8 cellular contexts compared by ENCODE assay signal in genomic region chr19:55160128-55160985, GRCh38. TPM values are rescaled to one million over a fixed set of nuclear protein-coding genes. Genes with fewer than 3 reads are reported as not detected.
DNase-seq lines count a peak whose midpoint lies in the region; ATAC-seq, FAIRE-seq and TF ChIP-seq lines count a peak whose summit lies in the region.

No MANE protein-coding gene starts in this region.

- peak overlapping the region; percentile 40 for H2AFZ ChIP-seq in keratinocyte (ENCODE audit: control insufficient read depth, low read length)

- no peaks in the 10 kb centered on the region for H3K79me2 ChIP-seq in keratinocyte (ENCODE audit: control insufficient read depth, insufficient read depth, low read length)

- peak overlapping the region in 1 of 3 donors; percentile 39 for H3K4me3 ChIP-seq in breast epithelium
- peak overlapping the region; percentile 6 to 69 (median 46) for H3K4me3 ChIP-seq in keratinocyte (ENCODE audit: control insufficient read depth in 2 of 3, extremely low read depth in 1 of 3, insufficient read depth in 2 of 3, low read depth in 1 of 3, low read length in 3 of 3)

- DNase-seq in DMS79 treated with DMSO at 0.1 percent for 48 hours (lab: John Stamatoyannopoulos, UW) = peak; percentile 91
- DNase-seq in NCI-H446 (lab: John Stamatoyannopoulos, UW) = peak; percentile 81 to 94
- peak; percentile 56 to 71 (median 68) for DNase-seq in activated CD4-positive, CD25-positive, alpha-beta regulatory T cell (lab: John Stamatoyannopoulos, UW)
- DNase-seq in breast epithelium (ENCODE audit: low spot score in 2 of 2) = peak; percentile 58 to 79
- DNase-seq in keratinocyte (ENCODE audit: low read depth, low spot score) = no peak
- peak; percentile 89 to 94 for DNase-seq in stimulated activated CD4-positive, alpha-beta T cell treated with anti-CD3 and anti-CD28 coated beads, Interleukin-2, amount 100 ng/mL, for 24 hours

- TF ChIP-seq CTCF in breast epithelium (IDR thresholded peaks at IDR 0.05) (peak; percentile 14 to 64 (median 55)), keratinocyte (optimal IDR thresholded peaks at IDR 0.05 in 1 of 3, IDR thresholded peaks at IDR 0.05 in 1 of 3, conservative IDR thresholded peaks at IDR 0.05 in 1 of 3; ENCODE audit: extremely low read depth in 1 of 3, insufficient read depth in 2 of 3, low read length in 3 of 3) (peak; percentile 90 to 97 (median 94))

- peak overlapping the region; percentile 82 for H3K4me2 ChIP-seq in keratinocyte (ENCODE audit: control insufficient read depth, extremely low read depth, insufficient read depth, low read depth, low read length)

- dilution Hi-C loops in keratinocyte (cut with MboI; ENCODE audit: extremely low pct_ligation_motif_present, low sequenced_read_pairs) = no loop called here

- peak; percentile 58 for ATAC-seq in HG03139 (IDR thresholded peaks at IDR 0.05; ENCODE audit: unreplicated experiment)
- ATAC-seq in HG03460 (IDR thresholded peaks at IDR 0.05; ENCODE audit: unreplicated experiment) = no peak

- no peaks in the 10 kb centered on the region for H3K9me1 ChIP-seq in keratinocyte (ENCODE audit: control insufficient read depth, extremely low read depth, insufficient read depth, low read length)

- H3K9ac ChIP-seq in keratinocyte (ENCODE audit: control insufficient read depth, extremely low read depth, insufficient read depth, low read length) = peak overlapping the region; percentile 64

- no peaks in the 10 kb centered on the region for H3K4me1 ChIP-seq in breast epithelium
- peaks cover 22% of the 10 kb centered on the region for H3K4me1 ChIP-seq in keratinocyte (ENCODE audit: control insufficient read depth, extremely low read depth, insufficient read depth, low read length)

- H3K36me3 ChIP-seq in breast epithelium (no peaks in the 10 kb centered on the region), keratinocyte (ENCODE audit: control insufficient read depth in 2 of 2, extremely low read depth in 1 of 2, insufficient read depth in 2 of 2, low read length in 2 of 2) (no peaks in the 10 kb centered on the region)

- FAIRE-seq in keratinocyte (lab: Jason Lieb, UNC) = peak; percentile 71

- no peak for TF ChIP-seq POLR2A in breast epithelium (IDR thresholded peaks at IDR 0.05)

- peaks cover 8 to 57% of the 10 kb centered on the region in 2 donors for H3K27me3 ChIP-seq in breast epithelium
- H3K27me3 ChIP-seq in keratinocyte (ENCODE audit: control insufficient read depth, extremely low read depth, insufficient read depth, low read length) = no peaks in the 10 kb centered on the region

- H3K9me3 ChIP-seq in breast epithelium = no peaks in the 10 kb centered on the region
- H3K9me3 ChIP-seq in keratinocyte (ENCODE audit: control insufficient read depth, low read depth, low read length) = no peaks in the 10 kb centered on the region

- intact Hi-C loops in breast epithelium (cut with DNase I; ENCODE audit: low total_unique reads) = no loop called here

- no peak overlapping the region for H3K27ac ChIP-seq in breast epithelium
- H3K27ac ChIP-seq in keratinocyte (ENCODE audit: control insufficient read depth, insufficient read depth, low read length) = peak overlapping the region; percentile 52

- H4K20me1 ChIP-seq in keratinocyte (ENCODE audit: control insufficient read depth, extremely low read depth, insufficient read depth, low read length) = no peaks in the 10 kb centered on the region

RNA-seq across cellular contexts. Expression of gene TNNI3, which starts 2.8 kb away (rescaled TPM):
- 1 to 10 TPM in 1 of 3 donors, not detected in 2; 2.6 TPM for total RNA-seq in breast epithelium
- polyA plus RNA-seq in keratinocyte = 2.2 to 4.1 TPM (median 3.3 TPM) in 3 replicates
- 2.1 TPM for polyA plus RNA-seq in keratinocyte (2011; ENCODE audit: low read depth)
- 0.78 and 2.9 TPM in 2 replicates for polyA plus RNA-seq in keratinocyte (2011; cell fraction: cytosol; rRNA removed)
- polyA plus RNA-seq in keratinocyte (2011; cell fraction: nucleus; rRNA removed) = 3.8 and 4.7 TPM in 2 replicates
- 1.7 and 3.9 TPM in 2 replicates for polyA plus RNA-seq in keratinocyte (2012; ENCODE audit: low replicate concordance)
- polyA minus RNA-seq in keratinocyte = 0.49 to 1.2 TPM in 2 of 3 replicates, not detected in the other
- not detected for polyA minus RNA-seq in keratinocyte (2011; cell fraction: cytosol; rRNA and poly(A)+ RNA removed)
- not detected in 2 replicates for polyA minus RNA-seq in keratinocyte (2011; cell fraction: nucleus; rRNA and poly(A)+ RNA removed)

RNA-seq across cellular contexts. Expression of gene DNAAF3, which starts 6.1 kb away (rescaled TPM):
- 1 to 10 TPM in 2 of 3 donors, not detected in 1; 4.7 to 4.9 TPM for total RNA-seq in breast epithelium
- 8.5 to 14.3 TPM (median 12.9 TPM) in 3 replicates for polyA plus RNA-seq in keratinocyte
- polyA plus RNA-seq in keratinocyte (2011; ENCODE audit: low read depth) = 0.61 TPM
- 9.8 and 12.0 TPM in 2 replicates for polyA plus RNA-seq in keratinocyte (2011; cell fraction: cytosol; rRNA removed)
- polyA plus RNA-seq in keratinocyte (2011; cell fraction: nucleus; rRNA removed) = 7.5 and 9.1 TPM in 2 replicates
- polyA plus RNA-seq in keratinocyte (2012; ENCODE audit: low replicate concordance) = 3.6 and 11.3 TPM in 2 replicates
- polyA minus RNA-seq in keratinocyte = 5.5 to 13.0 TPM (median 6.0 TPM) in 3 replicates
- 7.5 TPM for polyA minus RNA-seq in keratinocyte (2011; cell fraction: cytosol; rRNA and poly(A)+ RNA removed)
- 1.1 and 2.0 TPM in 2 replicates for polyA minus RNA-seq in keratinocyte (2011; cell fraction: nucleus; rRNA and poly(A)+ RNA removed)

RNA-seq across cellular contexts. Expression of gene TNNT1, which starts 11.4 kb away (rescaled TPM):
- total RNA-seq in breast epithelium = 1 to 10 TPM in 2 of 3 donors, not detected in 1; 3.7 to 7.2 TPM
- polyA plus RNA-seq in keratinocyte = 89.7 to 113 TPM (median 99.6 TPM) in 3 replicates
- 90.8 TPM for polyA plus RNA-seq in keratinocyte (2011; ENCODE audit: low read depth)
- polyA plus RNA-seq in keratinocyte (2011; cell fraction: cytosol; rRNA removed) = 41.8 and 116 TPM in 2 replicates
- 30.1 and 31.3 TPM in 2 replicates for polyA plus RNA-seq in keratinocyte (2011; cell fraction: nucleus; rRNA removed)
- 54.4 and 187 TPM in 2 replicates for polyA plus RNA-seq in keratinocyte (2012; ENCODE audit: low replicate concordance)
- 16.9 to 25.5 TPM (median 21.0 TPM) in 3 replicates for polyA minus RNA-seq in keratinocyte
- polyA minus RNA-seq in keratinocyte (2011; cell fraction: cytosol; rRNA and poly(A)+ RNA removed) = 68.9 TPM
- polyA minus RNA-seq in keratinocyte (2011; cell fraction: nucleus; rRNA and poly(A)+ RNA removed) = 5.9 and 6.5 TPM in 2 replicates

RNA-seq across cellular contexts. Expression of gene SYT5, which starts 19.7 kb away (rescaled TPM):
- under 1 TPM in 1 of 3 donors, not detected in 2; under 0.01 TPM for total RNA-seq in breast epithelium
- polyA plus RNA-seq in keratinocyte = 0.05 to 0.39 TPM (median 0.33 TPM) in 3 replicates
- 4.9 TPM for polyA plus RNA-seq in keratinocyte (2011; ENCODE audit: low read depth)
- 0.24 and 0.27 TPM in 2 replicates for polyA plus RNA-seq in keratinocyte (2011; cell fraction: cytosol; rRNA removed)
- polyA plus RNA-seq in keratinocyte (2011; cell fraction: nucleus; rRNA removed) = 0.15 and 0.78 TPM in 2 replicates
- 1.1 and 1.4 TPM in 2 replicates for polyA plus RNA-seq in keratinocyte (2012; ENCODE audit: low replicate concordance)
- not detected in 3 replicates for polyA minus RNA-seq in keratinocyte
- polyA minus RNA-seq in keratinocyte (2011; cell fraction: cytosol; rRNA and poly(A)+ RNA removed) = not detected
- 0.21 and 0.47 TPM in 2 replicates for polyA minus RNA-seq in keratinocyte (2011; cell fraction: nucleus; rRNA and poly(A)+ RNA removed)

RNA-seq across cellular contexts. Expression of gene PPP1R12C, which starts 42.9 kb away (rescaled TPM):
- 100 to 1,000 TPM in 1 of 3 donors, 10 to 100 TPM in 2; 68.3 to 148 (median 91.7) TPM for total RNA-seq in breast epithelium
- polyA plus RNA-seq in keratinocyte = 22.9 to 41.2 TPM (median 24.7 TPM) in 3 replicates
- 15.7 TPM for polyA plus RNA-seq in keratinocyte (2011; ENCODE audit: low read depth)
- 7.6 and 16.9 TPM in 2 replicates for polyA plus RNA-seq in keratinocyte (2011; cell fraction: cytosol; rRNA removed)
- polyA plus RNA-seq in keratinocyte (2011; cell fraction: nucleus; rRNA removed) = 83.9 and 118 TPM in 2 replicates
- 26.9 and 37.2 TPM in 2 replicates for polyA plus RNA-seq in keratinocyte (2012; ENCODE audit: low replicate concordance)
- 11.8 to 24.6 TPM (median 18.4 TPM) in 3 replicates for polyA minus RNA-seq in keratinocyte
- polyA minus RNA-seq in keratinocyte (2011; cell fraction: cytosol; rRNA and poly(A)+ RNA removed) = 23.6 TPM
- 25.2 and 35.6 TPM in 2 replicates for polyA minus RNA-seq in keratinocyte (2011; cell fraction: nucleus; rRNA and poly(A)+ RNA removed)
